ENCODE assay signal across 8 cellular contexts in the genomic region with DNA sequence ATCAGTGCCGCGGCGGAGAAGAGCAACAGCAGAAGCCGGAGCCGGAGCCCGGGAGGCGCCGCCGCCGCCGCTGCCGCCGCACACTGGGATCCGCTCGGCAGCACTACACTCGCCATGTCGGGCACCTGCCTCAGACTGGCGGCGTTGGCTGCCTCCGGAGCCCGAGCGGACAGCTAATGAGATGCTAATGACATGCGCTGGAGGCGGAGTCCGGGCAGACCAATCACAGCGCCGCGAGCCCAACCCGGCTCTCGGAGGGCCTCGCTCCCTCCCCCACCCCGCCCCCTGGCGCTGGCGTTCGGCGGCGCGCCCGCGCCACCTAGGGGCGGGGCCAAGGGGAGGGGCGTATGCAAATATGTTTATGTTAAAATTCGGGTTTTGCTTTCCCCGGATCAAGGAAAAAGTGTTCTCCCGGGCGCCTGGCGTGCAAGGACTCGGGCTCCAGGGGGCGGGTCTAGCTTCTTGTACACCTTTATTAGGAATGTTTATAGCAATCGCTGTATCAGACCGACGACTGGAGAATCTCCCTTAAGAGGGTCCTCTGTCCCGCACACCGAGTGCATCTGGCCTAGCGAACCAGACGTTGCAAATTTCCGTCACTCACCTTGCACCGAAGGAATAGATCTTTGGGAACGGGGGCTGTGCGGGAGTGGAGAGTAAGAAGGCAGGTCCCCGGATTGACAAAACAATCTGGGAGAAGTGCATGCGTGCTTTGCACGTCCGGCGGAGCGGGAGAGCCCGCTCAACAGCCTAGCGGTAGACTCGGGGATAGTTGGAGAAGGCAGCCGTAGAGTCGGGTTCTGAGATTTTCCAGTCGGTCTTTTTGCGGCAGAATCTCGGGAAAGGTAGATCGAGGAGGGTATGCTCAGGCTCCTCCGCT. TPM values are rescaled to one million over a fixed set of nuclear protein-coding genes. Genes with fewer than 3 reads are reported as not detected.
A peak's percentile ranks its signal among the peaks of the same experiment; 100 is the strongest.
DNase-seq lines count a peak whose midpoint lies in the region; ATAC-seq and TF ChIP-seq lines count a peak whose summit lies in the region.

Gene CADM1 (minus strand): TSS at position 137 of the 880 bp plus-strand sequence.

- peak within 1 kb of the TSS; percentile 25 for H3K27ac ChIP-seq in effector memory CD4-positive, alpha-beta T cell (ENCODE audit: insufficient read depth, low read length, poor library complexity, severe bottlenecking)
- peak within 1 kb of the TSS; percentile 74 for H3K27ac ChIP-seq in lower lobe of right lung

- peak within 1 kb of the TSS; percentile 55 for H3K4me3 ChIP-seq in effector memory CD4-positive, alpha-beta T cell (ENCODE audit: insufficient read depth, low read depth, low read length, poor library complexity, severe bottlenecking)
- peak within 1 kb of the TSS; percentile 63 for H3K4me3 ChIP-seq in lower lobe of right lung

- peak; percentile 68 for TF ChIP-seq POLR2A in GM10847 (IDR thresholded peaks at IDR 0.05; ENCODE audit: extremely low read depth, insufficient read length)

- intact Hi-C loops in lower lobe of right lung (cut with DNase I): loop anchor here (5.0 kb wide), 1 partner anchor 172 kb away; no protein-coding TSS in a partner anchor

- H3K36me3 ChIP-seq in effector memory CD4-positive, alpha-beta T cell (ENCODE audit: control insufficient read depth, insufficient read depth, low read length): no peaks in the 10 kb centered on the region
- no peaks in the 10 kb centered on the region for H3K36me3 ChIP-seq in lower lobe of right lung

- ATAC-seq in HG03095 (IDR thresholded peaks at IDR 0.05; ENCODE audit: unreplicated experiment): peak; percentile 63
- peak; percentile 95 to 97 for ATAC-seq in lower lobe of right lung

- DNase-seq in NCI-H510A (lab: John Stamatoyannopoulos, UW) (peak; percentile 94), lower lobe of right lung (peak; percentile 96), OCI-M1 (lab: John Stamatoyannopoulos, UW) (no peak)
- peak; percentile 80 for DNase-seq in activated CD8-positive, alpha-beta memory T cell treated with anti-CD3 and anti-CD28 coated beads for 24 hours
- DNase-seq in effector memory CD4-positive, alpha-beta T cell: peak; percentile 63 to 69 (median 66)
- peak; percentile 60 to 65 for DNase-seq in stimulated activated CD4-positive, alpha-beta T cell treated with anti-CD3 and anti-CD28 coated beads, Interleukin-4, amount 100 ng/mL, for 4 hours

- no peaks in the 10 kb centered on the region for H3K9me3 ChIP-seq in effector memory CD4-positive, alpha-beta T cell (ENCODE audit: control insufficient read depth, low read length)
- H3K9me3 ChIP-seq in lower lobe of right lung: no peaks in the 10 kb centered on the region

- TF ChIP-seq CTCF in lower lobe of right lung (IDR thresholded peaks at IDR 0.05): peak; percentile 54

- peaks cover 21% of the 10 kb centered on the region for H3K4me1 ChIP-seq in effector memory CD4-positive, alpha-beta T cell (ENCODE audit: control insufficient read depth, insufficient read depth, low read length, poor library complexity, severe bottlenecking)
- H3K4me1 ChIP-seq in lower lobe of right lung: peaks cover 28% of the 10 kb centered on the region

- peaks cover 34% of the 10 kb centered on the region for H3K27me3 ChIP-seq in effector memory CD4-positive, alpha-beta T cell (replicated peaks; ENCODE audit: control insufficient read depth, insufficient read depth, low read length, poor library complexity, severe bottlenecking)
- H3K27me3 ChIP-seq in lower lobe of right lung (ENCODE audit: low read depth): peaks cover 11% of the 10 kb centered on the region

RNA-seq across cellular contexts. Expression of gene CADM1, which starts in this region (rescaled TPM):
- 149 TPM for total RNA-seq in lower lobe of right lung
